Comparison of ENCODE assay signal across 8 cellular contexts in genomic region chr6:138517635-138518034, GRCh38. TPM values are rescaled to one million over a fixed set of nuclear protein-coding genes. Genes with fewer than 3 reads are reported as not detected.
DNase-seq lines count a peak whose midpoint lies in the region; ATAC-seq and TF ChIP-seq lines count a peak whose summit lies in the region.

No MANE protein-coding gene starts in this region.

- H3K4me3 ChIP-seq in KMS-11 (IDR thresholded peaks at IDR 0.05; ENCODE audit: insufficient read depth, low read depth, low read length) (no peak overlapping the region), coronary artery (no peak overlapping the region), transverse colon (no peak overlapping the region)
- no peak overlapping the region for H3K4me3 ChIP-seq in naive thymus-derived CD4-positive, alpha-beta T cell (ENCODE audit: low read length)

- H3K9me3 ChIP-seq in naive thymus-derived CD4-positive, alpha-beta T cell (ENCODE audit: control insufficient read depth in 2 of 3, low read length in 3 of 3): no peaks in the 10 kb centered on the region
- no peaks in the 10 kb centered on the region for H3K9me3 ChIP-seq in transverse colon

- no peaks in the 10 kb centered on the region for H3K4me1 ChIP-seq in KMS-11 (ENCODE audit: low read depth, poor library complexity, severe bottlenecking)
- peaks cover 0 to 13% of the 10 kb centered on the region in 2 donors for H3K4me1 ChIP-seq in naive thymus-derived CD4-positive, alpha-beta T cell (ENCODE audit: control insufficient read depth in 2 of 2, insufficient read depth in 2 of 2, low read length in 2 of 2)
- peaks cover 0 to 6% (median 0%) of the 10 kb centered on the region in 4 donors for H3K4me1 ChIP-seq in transverse colon

- in situ Hi-C loops in transverse colon (cut with MboI; ENCODE audit: low pct_ligation_motif_present in 1 of 4, low pct_unique_long_range_greater_than_20kb in 1 of 4, low sequenced_read_pairs in 3 of 4): loop anchor here in 2 of 4 donors (10.0 to 25.0 kb wide), 3 partner anchors 83 to 405 kb away; partner anchors contain the start of gene PERP (in 1 of the 2)

- TF ChIP-seq POLR2A in transverse colon (IDR thresholded peaks at IDR 0.05): no peak

- no peak overlapping the region for H2AFZ ChIP-seq in KMS-11 (ENCODE audit: low read depth)

- DNase-seq in GM10248 (ENCODE audit: extremely low spot score): peak; percentile 68
- DNase-seq in activated CD4-positive, CD25-positive, alpha-beta regulatory T cell treated with anti-CD3 and anti-CD28 coated beads, Interleukin-2, amount 50 U/mL, for 72 hours: peak; percentile 55
- no peak for DNase-seq in coronary artery (ENCODE audit: low spot score)
- DNase-seq in naive thymus-derived CD4-positive, alpha-beta T cell: peak; percentile 15 to 63 (median 40)
- peak; percentile 63 for DNase-seq in transverse colon
- no peak for DNase-seq in GF-D8 (lab: John Stamatoyannopoulos, UW)

- intact Hi-C loops in naive thymus-derived CD4-positive, alpha-beta T cell (cut with micrococcal nuclease): loop anchor here (1.0 to 10.0 kb wide), 3 partner anchors 88 to 401 kb away; no protein-coding TSS in a partner anchor
- intact Hi-C loops in transverse colon (cut with DNase I; ENCODE audit: low total_unique reads): no loop called here

- peaks cover 0 to 4% (median 0%) of the 10 kb centered on the region in 11 donors for H3K9me3 Mint-ChIP-seq in naive thymus-derived CD4-positive, alpha-beta T cell

- H3K4me1 Mint-ChIP-seq in naive thymus-derived CD4-positive, alpha-beta T cell: peaks cover 0 to 23% (median 7%) of the 10 kb centered on the region in 7 donors

- H3K27me3 Mint-ChIP-seq in naive thymus-derived CD4-positive, alpha-beta T cell: peaks cover 9 to 17% (median 12%) of the 10 kb centered on the region in 5 donors

- H3K79me2 ChIP-seq in KMS-11 (ENCODE audit: insufficient read depth, low read depth): no peaks in the 10 kb centered on the region

- H3K27ac Mint-ChIP-seq in naive thymus-derived CD4-positive, alpha-beta T cell: no peak overlapping the region

- CTCF ChIA-PET in GM10248 (lab: Yijun Ruan, JAX): interaction anchor here (0.7 to 6.8 kb wide), 14 partner anchors 8 to 402 kb away, joined by 3 to 48 read pairs (median 4); no protein-coding TSS in a partner anchor
- CTCF ChIA-PET in naive thymus-derived CD4-positive, alpha-beta T cell (lab: Charles Lee): interaction anchor here (0.6 to 5.1 kb wide), 9 partner anchors 9 to 442 kb away, joined by 4 to 40 read pairs (median 5); partner anchors contain the start of gene HEBP2

- WGBS in transverse colon (ENCODE audit: low coverage in 1 of 2), 2 donors: 93% methylated on average over 3 of the region's 3 CpGs; no CpG with 5 or more reads in 1 of the 2 donors

- H3K4me2 ChIP-seq in KMS-11: no peak overlapping the region

- POLR2A ChIA-PET in GM10248 (lab: Yijun Ruan, JAX): no interaction called here
- POLR2A ChIA-PET in naive thymus-derived CD4-positive, alpha-beta T cell (lab: Charles Lee): no interaction called here

- H3K4me3 Mint-ChIP-seq in naive thymus-derived CD4-positive, alpha-beta T cell: no peak overlapping the region

- H3K36me3 Mint-ChIP-seq in naive thymus-derived CD4-positive, alpha-beta T cell: peaks cover 0 to 3% (median 0%) of the 10 kb centered on the region in 5 donors

- H3K27me3 ChIP-seq in KMS-11 (ENCODE audit: insufficient read depth, low read depth) (no peaks in the 10 kb centered on the region), transverse colon (no peaks in the 10 kb centered on the region)
- no peaks in the 10 kb centered on the region for H3K27me3 ChIP-seq in naive thymus-derived CD4-positive, alpha-beta T cell (ENCODE audit: control insufficient read depth in 2 of 2, insufficient read depth in 2 of 2, low read length in 2 of 2)

- peak; percentile 96 for ATAC-seq in GM21825 (IDR thresholded peaks at IDR 0.05; ENCODE audit: unreplicated experiment)
- peak; percentile 80 for ATAC-seq in naive thymus-derived CD4-positive, alpha-beta T cell

- no peaks in the 10 kb centered on the region for H4K20me1 ChIP-seq in KMS-11 (ENCODE audit: insufficient read depth)

- H3K36me3 ChIP-seq in KMS-11 (ENCODE audit: insufficient read depth) (no peaks in the 10 kb centered on the region), transverse colon (no peaks in the 10 kb centered on the region)
- H3K36me3 ChIP-seq in naive thymus-derived CD4-positive, alpha-beta T cell (ENCODE audit: control insufficient read depth in 2 of 3, insufficient read depth in 3 of 3, low read length in 3 of 3): no peaks in the 10 kb centered on the region

- no peak overlapping the region for H3K27ac ChIP-seq in KMS-11
- no peak overlapping the region for H3K27ac ChIP-seq in coronary artery
- no peak overlapping the region for H3K27ac ChIP-seq in naive thymus-derived CD4-positive, alpha-beta T cell (ENCODE audit: low read depth, low read length)
- H3K27ac ChIP-seq in transverse colon: no peak overlapping the region

- H3K9ac ChIP-seq in KMS-11: no peak overlapping the region

- TF ChIP-seq EP300 in transverse colon (IDR thresholded peaks at IDR 0.05; ENCODE audit: low read depth): no peak

- peak; percentile 60 for TF ChIP-seq CTCF in GM10248 (IDR thresholded peaks at IDR 0.05; ENCODE audit: control extremely low read depth, extremely low read depth, low read depth, missing control alignments)
- peak; percentile 77 for TF ChIP-seq CTCF in KMS-11 (conservative IDR thresholded peaks at IDR 0.05; ENCODE audit: low read depth, low read length)
- TF ChIP-seq CTCF in coronary artery (IDR thresholded peaks at IDR 0.05): peak; percentile 34
- TF ChIP-seq CTCF in transverse colon (IDR thresholded peaks at IDR 0.05): peak; percentile 57 to 74 (median 66)

RNA-seq across cellular contexts. Expression of gene NHSL1, which starts 18.3 kb away (rescaled TPM):
- total RNA-seq in naive thymus-derived CD4-positive, alpha-beta T cell: 1 to 10 TPM in 2 of 5 experiments, under 1 TPM in 3; 0.13 to 1.2 (median 0.56) TPM
- under 1 TPM in 1 of 2 donors, not detected in 1; 0.05 TPM for polyA plus RNA-seq in naive thymus-derived CD4-positive, alpha-beta T cell
- total RNA-seq in transverse colon: 100 to 1,000 TPM in 2 of 4 donors, 10 to 100 TPM in 2; 73.2 to 117 (median 98.0) TPM

Comparison
In these comparisons a context has a peak if more than half of its experiments do, and no peak if none do; other contexts are left out.
1. DNase-seq: peak in GM10248 (single experiment), activated CD4-positive, CD25-positive, alpha-beta regulatory T cell treated with anti-CD3 and anti-CD28 coated beads, Interleukin-2, amount 50 U/mL, for 72 hours (single experiment), naive thymus-derived CD4-positive, alpha-beta T cell (9 of 9) and transverse colon (single experiment); none in coronary artery (single experiment) and GF-D8 (single experiment).
2. RNA of gene NHSL1, which starts 18.3 kb away (total RNA-seq): 73.2 to 117 TPM in transverse colon; 0.13 to 1.2 TPM in naive thymus-derived CD4-positive, alpha-beta T cell; every median in the first group is over 10 times any median in the second.
3. Peak in every context shown above with its lines, with median percentiles within 50 percentile points of each other: CTCF ChIP-seq.